8 cellular contexts compared by ENCODE assay signal in genomic region chr15:67542462-67543347, GRCh38. TPM values are rescaled to one million over a fixed set of nuclear protein-coding genes. Genes with fewer than 3 reads are reported as not detected.
DNase-seq lines count a peak whose midpoint lies in the region; ATAC-seq and TF ChIP-seq lines count a peak whose summit lies in the region.

TSS of gene MAP2K5 (plus strand) at chr15:67542703. CDS start at chr15:67543336, 633 bp downstream.

- peaks cover 22% of the 10 kb centered on the region for H3K4me1 Mint-ChIP-seq in chondrocyte (ENCODE audit: low read depth)

- peak within 1 kb of the TSS; percentile 92 for H3K4me3 Mint-ChIP-seq in chondrocyte (ENCODE audit: unreplicated experiment)

- DNase-seq in ELR (ENCODE audit: low read depth) (peak; percentile 82), NCI-H345 treated with DMSO at 0.1 percent for 48 hours (lab: John Stamatoyannopoulos, UW; ENCODE audit: unreplicated experiment) (peak; percentile 41), chondrocyte (ENCODE audit: low spot score) (peak; percentile 95), left colon (peak; percentile 85 to 93)
- DNase-seq in activated CD4-positive, alpha-beta T cell treated with anti-CD3 and anti-CD28 coated beads for 24 hours (ENCODE audit: low read depth in 2 of 2): peak; percentile 74 to 78
- DNase-seq in stimulated activated CD4-positive, alpha-beta T cell treated with anti-CD3 and anti-CD28 coated beads, Interleukin-1b, Interleukin-23, amount 100 ng/mL, for 24 hours (ENCODE audit: low read depth in 4 of 4, low spot score in 1 of 4): peak; percentile 67 to 82 (median 76)

- TF ChIP-seq CTCF in chondrocyte (IDR thresholded peaks at IDR 0.05): no peak

- intact Hi-C loops in left colon (cut with DNase I, micrococcal nuclease): no loop called here

- H3K27me3 Mint-ChIP-seq in chondrocyte (ENCODE audit: low read depth): no peaks in the 10 kb centered on the region

- H3K27ac Mint-ChIP-seq in chondrocyte (ENCODE audit: unreplicated experiment): peak within 1 kb of the TSS; percentile 71

- ATAC-seq in HG02798 (IDR thresholded peaks at IDR 0.05; ENCODE audit: poor library complexity, unreplicated experiment): peak; percentile 71
- peak; percentile 84 for ATAC-seq in left colon
- ATAC-seq in GM18873 (IDR thresholded peaks at IDR 0.05; ENCODE audit: low FRiP score, unreplicated experiment): no peak

- H3K9me3 Mint-ChIP-seq in chondrocyte (ENCODE audit: low read depth): no peaks in the 10 kb centered on the region

- peaks cover 2% of the 10 kb centered on the region for H3K36me3 Mint-ChIP-seq in chondrocyte (ENCODE audit: low read depth)

RNA-seq across cellular contexts. Expression of gene MAP2K5, which starts in this region (rescaled TPM):
- 14.0 to 19.8 TPM (median 17.5 TPM) in 3 replicates for total RNA-seq in chondrocyte
- total RNA-seq in left colon: 10 to 100 TPM; 19.1 to 23.0 TPM

Comparison
In these comparisons a context has a peak if more than half of its experiments do, and no peak if none do; other contexts are left out.
1. DNase-seq: peak in every context shown above with its lines; median percentile 95 in chondrocyte; 89 in left colon; 82 in ELR; 76 in activated CD4-positive, alpha-beta T cell treated with anti-CD3 and anti-CD28 coated beads for 24 hours; 76 in stimulated activated CD4-positive, alpha-beta T cell treated with anti-CD3 and anti-CD28 coated beads, Interleukin-1b, Interleukin-23, amount 100 ng/mL, for 24 hours; 41 in NCI-H345 treated with DMSO at 0.1 percent for 48 hours.